In genomic region chr18:63365909-63366269, GRCh38 we compare ENCODE assay signal across 1 cellular context.
TF ChIP-seq lines count a peak whose summit lies in the region.

No MANE protein-coding gene starts in this region.

TF ChIP-seq in GM23338, 12 proteins besides CTCF, POLR2A, EP300 and RAD21 (continued from another document):
- TF ChIP-seq ZNF462 (CRISPR knock-in tag; IDR thresholded peaks at IDR 0.05) (no peak), EZH2 (IDR thresholded peaks at IDR 0.05; ENCODE audit: low read depth, unreplicated experiment) (no peak), JUNB (IDR thresholded peaks at IDR 0.05; ENCODE audit: unreplicated experiment) (no peak)
TF ChIP-seq in GM23338: peak in this region for 0.
